In genomic region chr21:36097427-36098230, GRCh38 we compare ENCODE assay signal across 11 cellular contexts. TPM values are rescaled to one million over a fixed set of nuclear protein-coding genes. Genes with fewer than 3 reads are reported as not detected.
DNase-seq lines count a peak whose midpoint lies in the region; ATAC-seq, FAIRE-seq and TF ChIP-seq lines count a peak whose summit lies in the region.
"Had no signal": no experiment of that assay in that cellular context is flagged by ENCODE, and none has a peak within 500 bp of the region (broad histone marks: within the 10 kb centered on the region; RNA-seq: fewer than 3 reads in every experiment).

No MANE protein-coding gene starts in this region.

- H3K4me2 ChIP-seq in PC-9 = no peak overlapping the region

- H2AFZ ChIP-seq in PC-9 = no peak overlapping the region

- H3K27ac ChIP-seq in pancreas = no peak overlapping the region
- H3K27ac ChIP-seq in PC-9 = no peak overlapping the region
- H3K27ac ChIP-seq: SJSA1 had no signal

- no peaks in the 10 kb centered on the region for H3K79me2 ChIP-seq in PC-9 (ENCODE audit: low read depth)

- no TSS peak for BruUV-seq in PC-9 (replicated peaks; lab: Mats Ljungman, UMichigan)

- TF ChIP-seq CTCF in bronchial epithelial cell (IDR thresholded peaks at IDR 0.05; ENCODE audit: insufficient read depth, low read length, severe bottlenecking) (no peak), pancreas (IDR thresholded peaks at IDR 0.05) (no peak), PC-9 (conservative IDR thresholded peaks at IDR 0.05) (no peak)

- no peaks in the 10 kb centered on the region for H3K4me1 ChIP-seq in pancreas
- H3K4me1 ChIP-seq in PC-9 (replicated peaks; ENCODE audit: insufficient read depth) = no peaks in the 10 kb centered on the region

- 79 to 80% methylated on average over 9 of the region's 9 CpGs for WGBS in pancreas, 2 donors

- H3K4me3 Mint-ChIP-seq in naive thymus-derived CD8-positive, alpha-beta T cell = no peak overlapping the region

- intact Hi-C loops in pancreas (cut with DNase I) (no loop called here), PC-9 (cut with micrococcal nuclease; ENCODE audit: unreplicated experiment) (no loop called here)

- peaks cover 0 to 5% (median 0%) of the 10 kb centered on the region in 5 donors for H3K27me3 Mint-ChIP-seq in naive thymus-derived CD8-positive, alpha-beta T cell

- no peaks in the 10 kb centered on the region for H3F3A ChIP-seq in PC-9 (ENCODE audit: insufficient read depth, low read depth)

- FAIRE-seq in bronchial epithelial cell (lab: Jason Lieb, UNC) (no peak), pancreas (lab: Jason Lieb, UNC) (no peak)

- H3K36me3 ChIP-seq in bronchial epithelial cell (ENCODE audit: control insufficient read depth, insufficient read depth, low read length) = no peaks in the 10 kb centered on the region
- no peaks in the 10 kb centered on the region for H3K36me3 ChIP-seq in pancreas
- H3K36me3 ChIP-seq in PC-9 (ENCODE audit: low read depth) = no peaks in the 10 kb centered on the region
- H3K36me3 ChIP-seq: SJSA1 had no signal

- H3K4me3 ChIP-seq in bronchial epithelial cell (ENCODE audit: low read depth, low read length) (no peak overlapping the region), pancreas (no peak overlapping the region), PC-9 (no peak overlapping the region)
- H3K4me3 ChIP-seq: SJSA1 had no signal

- peaks cover 0 to 5% (median 0%) of the 10 kb centered on the region in 4 donors for H3K4me1 Mint-ChIP-seq in naive thymus-derived CD8-positive, alpha-beta T cell

- H3K27me3 ChIP-seq in bronchial epithelial cell (ENCODE audit: control insufficient read depth, insufficient read depth, low read length) (no peaks in the 10 kb centered on the region), pancreas (no peaks in the 10 kb centered on the region), PC-9 (ENCODE audit: insufficient read depth, low read depth) (no peaks in the 10 kb centered on the region)
- H3K27me3 ChIP-seq: SJSA1 had no signal

- H3K9me3 Mint-ChIP-seq in naive thymus-derived CD8-positive, alpha-beta T cell = peaks cover 0 to 20% (median 11%) of the 10 kb centered on the region in 9 donors

- no peaks in the 10 kb centered on the region for H3K9me2 ChIP-seq in PC-9 (ENCODE audit: insufficient read depth)

- DNase-seq in HK-2 (ENCODE audit: unreplicated experiment) (peak; percentile 25), bronchial epithelial cell (ENCODE audit: low read depth) (peak; percentile 48), pancreas (no peak), middle frontal gyrus (ENCODE audit: extremely low spot score, low spot score) (no peak), PC-9 (no peak)
- DNase-seq in naive thymus-derived CD8-positive, alpha-beta T cell = no peak
- DNase-seq: left cardiac atrium; stimulated activated CD4-positive, alpha-beta T cell treated with anti-CD3 and anti-CD28 coated beads, Interleukin-4, amount 100 ng/mL, for 1 hour had no signal

- no peaks in the 10 kb centered on the region for H4K20me1 ChIP-seq in PC-9 (ENCODE audit: insufficient read depth)

- H3K9me3 ChIP-seq in pancreas (no peaks in the 10 kb centered on the region), PC-9 (ENCODE audit: insufficient read depth, low read depth) (no peaks in the 10 kb centered on the region)

- H3K27ac Mint-ChIP-seq in naive thymus-derived CD8-positive, alpha-beta T cell = no peak overlapping the region

- peaks cover 7 to 12% (median 9%) of the 10 kb centered on the region in 3 donors for H3K36me3 Mint-ChIP-seq in naive thymus-derived CD8-positive, alpha-beta T cell

- POLR2A ChIA-PET in PC-9 (lab: Charles Lee; ENCODE audit: unreplicated experiment) = no interaction called here
- POLR2A ChIA-PET in naive thymus-derived CD8-positive, alpha-beta T cell (lab: Charles Lee) = no interaction called here

- ATAC-seq in GM18907 (IDR thresholded peaks at IDR 0.05; ENCODE audit: unreplicated experiment) (peak; percentile 59), pancreas (peak; percentile 52 to 72 (median 56)), GM19328 (IDR thresholded peaks at IDR 0.05; ENCODE audit: unreplicated experiment) (no peak)
- no peak for ATAC-seq in naive thymus-derived CD8-positive, alpha-beta T cell
- ATAC-seq: left cardiac atrium had no signal

- CTCF ChIA-PET in PC-9 (lab: Charles Lee) = no interaction called here

RNA-seq across cellular contexts. Expression of gene CBR1, which starts 27.8 kb away (rescaled TPM):
- total RNA-seq in bronchial epithelial cell (60.4 and 111 TPM in 2 replicates), pancreas (10 to 100 TPM in 5 of 6 donors, 1 to 10 TPM in 1; 9.0 to 21.2 (median 13.1) TPM), PC-9 (2021) (80.2 and 89.7 TPM in 2 replicates)
- 10 to 100 TPM; 20.6 to 30.7 TPM for polyA plus RNA-seq in pancreas
- 10 to 100 TPM; 23.9 to 24.6 TPM for total RNA-seq in naive thymus-derived CD8-positive, alpha-beta T cell
- 10 to 100 TPM; 36.3 to 59.9 (median 50.8) TPM for polyA plus RNA-seq in naive thymus-derived CD8-positive, alpha-beta T cell

RNA-seq across cellular contexts. Expression of gene CBR3, which starts 37.2 kb away (rescaled TPM):
- total RNA-seq in bronchial epithelial cell (0.26 and 0.38 TPM in 2 replicates), pancreas (1 to 10 TPM in 2 of 6 donors, under 1 TPM in 4; 0.16 to 2.4 (median 0.84) TPM), PC-9 (2021) (20.1 and 23.6 TPM in 2 replicates)
- 1 to 10 TPM; 1.4 to 2.4 TPM for polyA plus RNA-seq in pancreas
- total RNA-seq in naive thymus-derived CD8-positive, alpha-beta T cell = 1 to 10 TPM; 4.6 to 5.3 TPM
- 10 to 100 TPM in 1 of 3 donors, 1 to 10 TPM in 2; 5.4 to 11.6 (median 8.0) TPM for polyA plus RNA-seq in naive thymus-derived CD8-positive, alpha-beta T cell

RNA-seq across cellular contexts. Expression of gene SETD4, which starts 37.3 kb away (rescaled TPM):
- total RNA-seq in bronchial epithelial cell (13.4 and 16.6 TPM in 2 replicates), pancreas (10 to 100 TPM in 1 of 6 donors, 1 to 10 TPM in 5; 5.7 to 16.8 (median 8.2) TPM), PC-9 (2021) (24.2 and 27.3 TPM in 2 replicates)
- 10 to 100 TPM in 1 of 2 donors, 1 to 10 TPM in 1; 8.9 to 12.4 TPM for polyA plus RNA-seq in pancreas
- total RNA-seq in naive thymus-derived CD8-positive, alpha-beta T cell = 10 to 100 TPM; 25.4 to 31.7 TPM
- 1 to 10 TPM; 6.5 to 9.8 (median 9.6) TPM for polyA plus RNA-seq in naive thymus-derived CD8-positive, alpha-beta T cell

RNA-seq across cellular contexts. Expression of gene DOP1B, which starts 59.0 kb away (rescaled TPM):
- total RNA-seq in bronchial epithelial cell (3.4 and 5.8 TPM in 2 replicates), pancreas (10 to 100 TPM in 2 of 6 donors, 1 to 10 TPM in 4; 5.1 to 15.4 (median 7.2) TPM), PC-9 (2021) (14.7 and 15.1 TPM in 2 replicates)
- 1 to 10 TPM; 3.1 to 4.5 TPM for polyA plus RNA-seq in pancreas
- 10 to 100 TPM; 15.4 to 15.8 TPM for total RNA-seq in naive thymus-derived CD8-positive, alpha-beta T cell
- polyA plus RNA-seq in naive thymus-derived CD8-positive, alpha-beta T cell = 1 to 10 TPM; 4.6 to 8.4 (median 5.0) TPM

Comparison
In these comparisons a context has a peak if more than half of its experiments do, and no peak if none do; other contexts are left out.
1. ATAC-seq: peak in GM18907 (single experiment) and pancreas (4 of 4); none in naive thymus-derived CD8-positive, alpha-beta T cell (0 of 2) and GM19328 (single experiment).
2. DNase-seq: peak in HK-2 (single experiment) and bronchial epithelial cell (single experiment); none in pancreas (0 of 6), middle frontal gyrus (single experiment), PC-9 (0 of 2) and naive thymus-derived CD8-positive, alpha-beta T cell (0 of 10).